20 cellular contexts compared by ENCODE assay signal in the genomic region with DNA sequence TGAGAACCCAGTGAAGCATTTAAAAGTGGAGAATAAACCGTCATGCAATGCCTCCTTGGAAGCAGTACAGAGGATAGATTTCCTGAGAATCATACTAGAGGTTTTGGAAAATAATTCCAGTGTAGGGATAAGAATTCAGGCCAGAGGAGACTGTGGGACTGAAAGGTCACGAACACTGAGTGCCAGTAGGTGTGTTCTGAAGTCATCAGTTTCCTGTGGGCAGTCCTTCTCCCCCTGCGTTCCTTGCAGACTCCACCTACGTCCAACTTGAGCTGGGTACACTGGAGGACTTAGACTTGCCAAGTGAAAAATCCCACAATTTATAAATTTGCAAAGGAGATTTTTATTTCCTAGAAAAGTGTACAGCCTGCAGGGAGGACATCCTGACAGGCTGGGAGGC.
DNase-seq lines count a peak whose midpoint lies in the region; TF ChIP-seq lines count a peak whose summit lies in the region.
"Had no signal": no experiment of that assay in that cellular context is flagged by ENCODE, and none has a peak within 500 bp of the region (broad histone marks: within the 10 kb centered on the region; RNA-seq: fewer than 3 reads in every experiment).

No MANE protein-coding gene starts in this region.

- H3K4me3 ChIP-seq in left ventricle myocardium inferior, result no peak overlapping the region
- H3K4me3 ChIP-seq in osteoblast (ENCODE audit: insufficient read depth, low read length), result no peak overlapping the region
- H3K4me3 ChIP-seq: A549, HAP-1, Peyer's patch, SJSA1 had no signal

- H3K27ac ChIP-seq in left ventricle myocardium inferior (replicated peaks) (peak overlapping the region; percentile 37), osteoblast (ENCODE audit: low read depth, low read length) (no peak overlapping the region)
- H3K27ac ChIP-seq: A549, KMS-11, Peyer's patch, SJSA1 had no signal

- intact Hi-C loops in left ventricle myocardium inferior (cut with micrococcal nuclease), result no loop called here
- intact Hi-C loops in cardiac septum (cut with DNase I), result no loop called here

- H3K79me2 ChIP-seq in osteoblast (ENCODE audit: insufficient read depth, low read length), result no peaks in the 10 kb centered on the region

- no peak overlapping the region for H2AFZ ChIP-seq in osteoblast (ENCODE audit: low read length)

- H3K4me1 ChIP-seq in left ventricle myocardium inferior (peaks cover 14% of the 10 kb centered on the region), osteoblast (ENCODE audit: insufficient read depth, low read length) (no peaks in the 10 kb centered on the region)
- H3K4me1 ChIP-seq: A549, Peyer's patch, SJSA1 had no signal

- H3K27me3 ChIP-seq in left ventricle myocardium inferior (ENCODE audit: low read depth), result no peaks in the 10 kb centered on the region
- no peaks in the 10 kb centered on the region for H3K27me3 ChIP-seq in osteoblast (ENCODE audit: insufficient read depth, low read length)
- H3K27me3 ChIP-seq: Peyer's patch, SJSA1 had no signal

- no peaks in the 10 kb centered on the region for H3K36me3 ChIP-seq in left ventricle myocardium inferior
- no peaks in the 10 kb centered on the region for H3K36me3 ChIP-seq in osteoblast (ENCODE audit: insufficient read depth, low read length)
- H3K36me3 ChIP-seq: HAP-1, Peyer's patch, SJSA1 had no signal

- peaks cover 5% of the 10 kb centered on the region for H3K9me3 ChIP-seq in left ventricle myocardium inferior (replicated peaks)
- peaks cover 4% of the 10 kb centered on the region for H3K9me3 ChIP-seq in osteoblast (ENCODE audit: low read depth, low read length)
- H3K9me3 ChIP-seq: A549, HAP-1, Peyer's patch, SJSA1 had no signal

- TF ChIP-seq CTCF in left ventricle myocardium inferior (IDR thresholded peaks at IDR 0.05; ENCODE audit: borderline replicate concordance) (no peak), osteoblast (IDR thresholded peaks at IDR 0.05; ENCODE audit: extremely low read depth, low read depth, low read length) (no peak)

- H4K20me1 ChIP-seq in osteoblast (ENCODE audit: insufficient read depth, low read length), result no peaks in the 10 kb centered on the region

- no peak overlapping the region for H3K4me2 ChIP-seq in osteoblast (ENCODE audit: insufficient read depth, low read length)
- H3K4me2 ChIP-seq: A549, KMS-11 had no signal

- no peak for DNase-seq in left ventricle myocardium inferior
- DNase-seq in cardiac septum (ENCODE audit: low spot score), result no peak
- DNase-seq in kidney tubule cell (ENCODE audit: low spot score), result peak; percentile 7
- DNase-seq in renal cortical epithelial cell (ENCODE audit: low read depth), result peak; percentile 43
- DNase-seq in osteoblast (ENCODE audit: insufficient read length, low spot score, missing footprints), result no peak
- DNase-seq in NCI-H226, result no peak
- no peak for DNase-seq in H4 (ENCODE audit: low spot score)
- DNase-seq: EL, IMR-90, NCI-H1092 treated with DMSO at 0.1 percent for 48 hours, NCI-H146, NCI-H2029, NCI-H2227 treated with DMSO at 0.1 percent for 48 hours, NCI-H524 treated with DMSO at 0.1 percent for 48 hours, NCI-H82, Peyer's patch had no signal

Comparison
In these comparisons a context has a peak if more than half of its experiments do, and no peak if none do; other contexts are left out.
1. DNase-seq: peak in kidney tubule cell (single experiment) and renal cortical epithelial cell (single experiment); none in left ventricle myocardium inferior (single experiment), cardiac septum (single experiment), osteoblast (single experiment), NCI-H226 (single experiment) and H4 (single experiment).